12 cellular contexts compared by ENCODE assay signal in the genomic region with DNA sequence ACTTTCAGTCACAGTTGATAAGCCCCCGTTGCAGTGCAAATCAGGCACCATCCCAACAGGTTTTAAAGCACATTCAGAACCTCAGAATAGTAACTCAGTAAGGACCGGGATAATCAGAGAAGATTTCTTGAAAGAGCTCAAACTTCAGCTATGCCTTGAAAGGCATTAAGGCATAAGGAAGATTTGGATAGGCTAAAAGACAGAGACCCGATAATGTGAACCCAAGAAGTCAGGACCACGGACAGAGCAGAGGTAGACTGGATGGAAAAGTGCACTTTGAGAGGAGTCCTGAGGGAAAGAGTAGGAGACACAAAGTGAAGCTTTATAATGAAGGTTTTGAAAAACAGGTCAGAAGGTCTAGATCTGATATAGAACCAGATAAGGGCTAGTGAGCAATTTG. TPM values are rescaled to one million over a fixed set of nuclear protein-coding genes. Genes with fewer than 3 reads are reported as not detected.
DNase-seq lines count a peak whose midpoint lies in the region; ATAC-seq and TF ChIP-seq lines count a peak whose summit lies in the region.
"Had no signal": no experiment of that assay in that cellular context is flagged by ENCODE, and none has a peak within 500 bp of the region (broad histone marks: within the 10 kb centered on the region; RNA-seq: fewer than 3 reads in every experiment).

No MANE protein-coding gene starts in this region.

- no peaks in the 10 kb centered on the region for H3F3A ChIP-seq in GM23338 (replicated peaks; ENCODE audit: low read depth)

- no peak for TF ChIP-seq CTCF in GM23338 (conservative IDR thresholded peaks at IDR 0.05; ENCODE audit: low read depth in 2 of 2)
- no peak for TF ChIP-seq CTCF in left lung (IDR thresholded peaks at IDR 0.05)
- TF ChIP-seq CTCF in coronary artery (IDR thresholded peaks at IDR 0.05) = no peak

- H3K9me2 ChIP-seq in GM23338 (ENCODE audit: insufficient read depth) = 0 out of 2 replicates have a peak, but pooled peaks cover under 1% of the 10 kb centered on the region

- H3K27ac Mint-ChIP-seq in GM23338 = no peak overlapping the region
- H3K27ac Mint-ChIP-seq: dendritic cell treated with granulocyte-macrophage colony-stimulating factor and Interleukin-4, amounts not matched to agents 40 ng/mL and 50 ng/mL, for 4 days; memory B cell had no signal

- no peaks in the 10 kb centered on the region for H3K79me2 ChIP-seq in GM23338 (replicated peaks; ENCODE audit: insufficient read depth)

- no peaks in the 10 kb centered on the region for H3K9me3 Mint-ChIP-seq in GM23338
- H3K9me3 Mint-ChIP-seq: dendritic cell treated with granulocyte-macrophage colony-stimulating factor and Interleukin-4, amounts not matched to agents 40 ng/mL and 50 ng/mL, for 4 days; memory B cell had no signal

- no peak overlapping the region for H3K4me2 ChIP-seq in GM23338

- H3K4me3 ChIP-seq in GM23338 (no peak overlapping the region), MG63 (no peak overlapping the region), left lung (no peak overlapping the region), coronary artery (no peak overlapping the region)
- H3K4me3 ChIP-seq: uterus had no signal

- no peaks in the 10 kb centered on the region for H3K36me3 Mint-ChIP-seq in GM23338 (ENCODE audit: low read depth)

- 0 out of 3 replicates have a peak, but pooled peaks cover 2% of the 10 kb centered on the region for H3K4me1 Mint-ChIP-seq in GM23338
- H3K4me1 Mint-ChIP-seq: memory B cell had no signal

- H3K27me3 Mint-ChIP-seq in GM23338 (ENCODE audit: insufficient read depth, low read depth, poor library complexity) = no peaks in the 10 kb centered on the region

- no peak overlapping the region for H3K4me3 Mint-ChIP-seq in GM23338
- H3K4me3 Mint-ChIP-seq: dendritic cell treated with granulocyte-macrophage colony-stimulating factor and Interleukin-4, amounts not matched to agents 40 ng/mL and 50 ng/mL, for 4 days; memory B cell had no signal

- DNase-seq in GM23338 (ENCODE audit: low spot score) = peak; percentile 86
- DNase-seq in MG63 = peak; percentile 24
- DNase-seq in astrocyte of the hippocampus (ENCODE audit: low read depth, low spot score) = peak; percentile 73
- DNase-seq in left lung = no peak
- DNase-seq in stimulated activated CD4-positive, alpha-beta T cell treated with anti-CD3 and anti-CD28 coated beads, Interleukin-12 subunit alpha, Interleukin-12 subunit beta, amount 100 ng/mL, for 4 hours = no peak
- DNase-seq in coronary artery (ENCODE audit: low spot score) = no peak
- DNase-seq in middle frontal gyrus (ENCODE audit: extremely low spot score, low spot score) = no peak
- DNase-seq in NCI-H345 (lab: John Stamatoyannopoulos, UW) = no peak
- DNase-seq: NCI-H69, uterus had no signal

- no peaks in the 10 kb centered on the region for H3K27me3 ChIP-seq in GM23338 (ENCODE audit: insufficient read depth)
- H3K27me3 ChIP-seq in MG63 = no peaks in the 10 kb centered on the region
- no peaks in the 10 kb centered on the region for H3K27me3 ChIP-seq in left lung
- H3K27me3 ChIP-seq: uterus had no signal

- no peaks in the 10 kb centered on the region for H4K20me1 ChIP-seq in GM23338 (replicated peaks; ENCODE audit: insufficient read depth)

- no peak overlapping the region for H3K27ac ChIP-seq in GM23338 (ENCODE audit: low read depth)
- no peak overlapping the region for H3K27ac ChIP-seq in left lung
- no peak overlapping the region for H3K27ac ChIP-seq in coronary artery
- H3K27ac ChIP-seq: uterus had no signal

- H2AFZ ChIP-seq in GM23338 = no peak overlapping the region

- intact Hi-C loops in left lung (cut with DNase I) = no loop called here

- H3K36me3 ChIP-seq in GM23338 (ENCODE audit: insufficient read depth) (no peaks in the 10 kb centered on the region), MG63 (no peaks in the 10 kb centered on the region), left lung (no peaks in the 10 kb centered on the region)
- H3K36me3 ChIP-seq: uterus had no signal

- H3K4me1 ChIP-seq in GM23338 (ENCODE audit: insufficient read depth) = no peaks in the 10 kb centered on the region
- H3K4me1 ChIP-seq in left lung = no peaks in the 10 kb centered on the region
- H3K4me1 ChIP-seq: uterus had no signal

- H3K9me3 ChIP-seq in MG63 (no peaks in the 10 kb centered on the region), left lung (no peaks in the 10 kb centered on the region)
- H3K9me3 ChIP-seq: uterus had no signal

- ATAC-seq in GM23338 = peak; percentile 94
- peak; percentile 68 for ATAC-seq in left lung

TF ChIP-seq in GM23338, 12 proteins besides CTCF, POLR2A, EP300 and RAD21:
- no peak for TF ChIP-seq EZH2 (IDR thresholded peaks at IDR 0.05; ENCODE audit: low read depth, unreplicated experiment)
- no peak for TF ChIP-seq JUNB (IDR thresholded peaks at IDR 0.05; ENCODE audit: unreplicated experiment)
- no peak for TF ChIP-seq POLR2AphosphoS5 (IDR thresholded peaks at IDR 0.05; ENCODE audit: low read depth)
- peak; percentile 90 for TF ChIP-seq REST (IDR thresholded peaks at IDR 0.05; ENCODE audit: unreplicated experiment)

RNA-seq across cellular contexts. Expression of gene KLF7, which starts 36.9 kb away (rescaled TPM):
- 11.1 and 15.4 TPM in 2 replicates for total RNA-seq in GM23338 (2014; rRNA removed; shearing (Covaris generic))
- polyA plus RNA-seq in GM23338 (2016; fragmentation: Nextera tagmentation; extraction: Ambion mirVana) = 5.7 and 7.6 TPM in 2 replicates
- total RNA-seq in MG63 (2014; rRNA removed; shearing (Covaris generic); ENCODE audit: low replicate concordance) = 6.0 and 7.2 TPM in 2 replicates
- 10 to 100 TPM; 31.0 to 41.8 TPM for total RNA-seq in left lung

Comparison
In these comparisons a context has a peak if more than half of its experiments do, and no peak if none do; other contexts are left out.
1. DNase-seq: peak in GM23338 (single experiment), MG63 (single experiment) and astrocyte of the hippocampus (single experiment); none in left lung (0 of 2), stimulated activated CD4-positive, alpha-beta T cell treated with anti-CD3 and anti-CD28 coated beads, Interleukin-12 subunit alpha, Interleukin-12 subunit beta, amount 100 ng/mL, for 4 hours (single experiment), coronary artery (single experiment), middle frontal gyrus (single experiment) and NCI-H345 (single experiment).